ENCODE assay signal across 8 cellular contexts in genomic region chr6:21595951-21596378, GRCh38. TPM values are rescaled to one million over a fixed set of nuclear protein-coding genes. Genes with fewer than 3 reads are reported as not detected.
A peak's percentile ranks its signal among the peaks of the same experiment; 100 is the strongest.
DNase-seq lines count a peak whose midpoint lies in the region; ATAC-seq, FAIRE-seq and TF ChIP-seq lines count a peak whose summit lies in the region.

No MANE protein-coding gene starts in this region.

- H3K36me3 ChIP-seq in NT2/D1 (ENCODE audit: insufficient read depth, insufficient read length, low read length) (peaks cover 26% of the 10 kb centered on the region), endothelial cell of umbilical vein (ENCODE audit: control insufficient read depth in 2 of 2, extremely low read depth in 1 of 2, insufficient read depth in 2 of 2, low read length in 2 of 2) (peaks cover 2 to 17% of the 10 kb centered on the region in 2 experiments)

- CTCF ChIA-PET in endothelial cell of umbilical vein (lab: Charles Lee), result interaction anchor here (0.6 to 1.9 kb wide), 8 partner anchors 8 to 1233 kb away, joined by 3 to 5 read pairs (median 4); no protein-coding TSS in a partner anchor

- H3K9me3 ChIP-seq in NT2/D1 (ENCODE audit: insufficient read depth, low read length), result no peaks in the 10 kb centered on the region
- H3K9me3 ChIP-seq in endothelial cell of umbilical vein (replicated peaks; ENCODE audit: control insufficient read depth, insufficient read depth, low read length), result no peaks in the 10 kb centered on the region

- H3K9me1 ChIP-seq in endothelial cell of umbilical vein (replicated peaks; ENCODE audit: control insufficient read depth, extremely low read depth, insufficient read depth, low read length), result no peaks in the 10 kb centered on the region

- no peak for TF ChIP-seq CTCF in endothelial cell of umbilical vein (IDR thresholded peaks at IDR 0.05; ENCODE audit: extremely low read depth in 1 of 2, insufficient read depth in 1 of 2, low read depth in 1 of 2, low read length in 2 of 2)
- no peak for TF ChIP-seq CTCF in omental fat pad (IDR thresholded peaks at IDR 0.05)

- peaks cover 58% of the 10 kb centered on the region for H3K79me2 ChIP-seq in endothelial cell of umbilical vein (ENCODE audit: control insufficient read depth, insufficient read depth, low read length)

- POLR2A ChIA-PET in endothelial cell of umbilical vein (lab: Charles Lee), result interaction anchor here (0.6 to 0.9 kb wide), 2 partner anchors 8 to 326 kb away, joined by 3 read pairs; no protein-coding TSS in a partner anchor

- BruUV-seq in endothelial cell of umbilical vein (replicated peaks; lab: Mats Ljungman, UMichigan), result no TSS peak

- H2AFZ ChIP-seq in endothelial cell of umbilical vein (ENCODE audit: low read depth, low read length), result no peak overlapping the region

- H3K4me1 ChIP-seq in NT2/D1 (ENCODE audit: insufficient read depth, insufficient read length), result no peaks in the 10 kb centered on the region
- H3K4me1 ChIP-seq in endothelial cell of umbilical vein (ENCODE audit: control insufficient read depth, extremely low read depth, insufficient read depth, low read length), result peaks cover 19% of the 10 kb centered on the region

- FAIRE-seq in endothelial cell of umbilical vein (lab: Jason Lieb, UNC) (no peak), RCC 7860 (lab: Jason Lieb, UNC) (no peak)

- dilution Hi-C loops in endothelial cell of umbilical vein (cut with MboI; ENCODE audit: extremely low pct_ligation_motif_present, low sequenced_read_pairs), result no loop called here

- intact Hi-C loops in endothelial cell of umbilical vein (cut with micrococcal nuclease), result loop anchor here (1.0 to 10.0 kb wide), 9 partner anchors 69 to 1287 kb away; no protein-coding TSS in a partner anchor

- peak overlapping the region; percentile 98 for H3K9ac ChIP-seq in NT2/D1 (ENCODE audit: insufficient read length, low read depth)
- peak overlapping the region; percentile 98 for H3K9ac ChIP-seq in endothelial cell of umbilical vein (replicated peaks; ENCODE audit: extremely low read depth, insufficient read depth, low read length)

- H3K4me2 ChIP-seq in endothelial cell of umbilical vein (ENCODE audit: insufficient read depth, low read length), result peak overlapping the region; percentile 99

- DNase-seq in NCI-H1092 treated with DMSO at 0.1 percent for 48 hours (lab: John Stamatoyannopoulos, UW) (peak; percentile 45), NCI-H1092 (lab: John Stamatoyannopoulos, UW) (no peak), NT2/D1 (ENCODE audit: low read depth, low spot score) (no peak), endothelial cell of umbilical vein (ENCODE audit: low read depth, low spot score) (no peak), omental fat pad (ENCODE audit: low spot score) (no peak), Ammon's horn (ENCODE audit: low spot score) (no peak), RCC 7860 (ENCODE audit: low spot score) (no peak)

- H3K27me3 ChIP-seq in NT2/D1 (ENCODE audit: insufficient read depth, insufficient read length) (no peaks in the 10 kb centered on the region), endothelial cell of umbilical vein (ENCODE audit: control insufficient read depth in 2 of 2, insufficient read depth in 2 of 2, low read length in 2 of 2) (no peaks in the 10 kb centered on the region)

- peak overlapping the region; percentile 95 for H3K4me3 ChIP-seq in NT2/D1 (ENCODE audit: insufficient read length, low read depth)
- peak overlapping the region; percentile 85 to 100 (median 98) for H3K4me3 ChIP-seq in endothelial cell of umbilical vein (replicated peaks in 1 of 3; ENCODE audit: insufficient read depth in 1 of 3, low read depth in 1 of 3, low read length in 3 of 3)

- TF ChIP-seq POLR2A in endothelial cell of umbilical vein (IDR thresholded peaks at IDR 0.05; ENCODE audit: low read depth, low read length), result peak; percentile 19

- peaks cover 11% of the 10 kb centered on the region for H4K20me1 ChIP-seq in endothelial cell of umbilical vein (replicated peaks; ENCODE audit: control insufficient read depth, extremely low read depth, insufficient read depth, low read length)

- peak overlapping the region; percentile 94 for H3K27ac ChIP-seq in endothelial cell of umbilical vein (ENCODE audit: insufficient read depth, low read depth, low read length)

- peak; percentile 3 for ATAC-seq in omental fat pad (ENCODE audit: low FRiP score)
- ATAC-seq in GM19328 (IDR thresholded peaks at IDR 0.05; ENCODE audit: unreplicated experiment), result no peak

TF ChIP-seq in endothelial cell of umbilical vein, 7 proteins besides CTCF, POLR2A, EP300 and RAD21:
- no peak for TF ChIP-seq EZH2 (IDR thresholded peaks at IDR 0.05; ENCODE audit: borderline replicate concordance, low read depth, low read length, severe bottlenecking)
- TF ChIP-seq POLR2AphosphoS5 (IDR thresholded peaks at IDR 0.05; ENCODE audit: insufficient read depth, low read depth, low read length), result no peak
- TF ChIP-seq MYC (IDR thresholded peaks at IDR 0.05; ENCODE audit: low read depth, low read length), result no peak
- TF ChIP-seq GATA2 (IDR thresholded peaks at IDR 0.05; ENCODE audit: insufficient read depth, insufficient read length, low read depth, low read length), result no peak
- TF ChIP-seq JUN (IDR thresholded peaks at IDR 0.05; ENCODE audit: borderline replicate concordance, insufficient read depth, insufficient read length, low read depth), result no peak
- TF ChIP-seq FOS (IDR thresholded peaks at IDR 0.05; ENCODE audit: borderline replicate concordance, insufficient read depth, low read length), result no peak
- no peak for TF ChIP-seq MAX (IDR thresholded peaks at IDR 0.05; ENCODE audit: insufficient read depth, insufficient read length)
TF ChIP-seq in endothelial cell of umbilical vein: peak in this region for 0.

RNA-seq across cellular contexts. Expression of gene SOX4, which starts 2.4 kb away (rescaled TPM):
- 121 and 127 TPM in 2 replicates for total RNA-seq in endothelial cell of umbilical vein
- 18.5 and 20.4 TPM in 2 replicates for polyA plus RNA-seq in endothelial cell of umbilical vein
- polyA plus RNA-seq in endothelial cell of umbilical vein (2011; cell fraction: cytosol; rRNA removed), result 17.6 and 22.6 TPM in 2 replicates
- polyA plus RNA-seq in endothelial cell of umbilical vein (2011; cell fraction: nucleus; rRNA removed), result 35.2 and 46.7 TPM in 2 replicates
- 66.1 and 81.9 TPM in 2 replicates for polyA plus RNA-seq in endothelial cell of umbilical vein (2012)
- polyA minus RNA-seq in endothelial cell of umbilical vein, result 43.4 and 49.9 TPM in 2 replicates
- polyA minus RNA-seq in endothelial cell of umbilical vein (2011; cell fraction: cytosol; rRNA and poly(A)+ RNA removed), result 4.7 TPM
- polyA minus RNA-seq in endothelial cell of umbilical vein (2011; cell fraction: nucleus; rRNA and poly(A)+ RNA removed), result 54.9 and 59.8 TPM in 2 replicates
- 10 to 100 TPM in 2 of 4 donors, 1 to 10 TPM in 2; 6.8 to 12.1 (median 9.4) TPM for total RNA-seq in omental fat pad
